In the genomic region with DNA sequence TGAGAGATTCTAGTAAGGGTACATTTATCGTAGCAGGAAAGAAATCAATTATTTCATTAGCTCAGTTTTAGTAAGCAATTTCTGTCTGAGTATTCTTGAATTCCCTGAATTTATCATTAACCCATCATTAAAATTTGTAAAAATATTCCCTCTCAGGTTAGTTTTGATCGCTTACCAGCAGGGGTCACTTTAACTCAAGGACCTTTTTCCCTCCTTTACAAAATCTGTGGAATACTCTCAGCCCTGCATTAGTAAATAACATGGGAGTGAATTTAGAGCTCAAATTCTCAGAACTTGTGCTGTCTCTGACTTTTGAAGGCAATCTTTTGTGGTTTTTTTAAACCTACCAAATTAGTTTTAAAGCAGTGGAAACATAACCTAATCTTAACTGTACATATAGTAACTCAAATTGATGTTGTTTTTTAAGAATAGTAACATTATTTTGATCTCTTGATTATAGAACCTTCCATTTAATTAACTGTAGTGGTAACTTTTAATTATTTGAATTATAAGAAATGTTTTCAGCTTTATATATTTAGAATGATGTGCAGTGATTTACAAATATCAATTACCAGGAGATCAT, we compare ENCODE assay signal across 1 cellular context.
TF ChIP-seq lines count a peak whose summit lies in the region.

No MANE protein-coding gene starts in this region.

TF ChIP-seq in endothelial cell of umbilical vein, 7 proteins besides CTCF, POLR2A, EP300 and RAD21 (continued from another document):
- TF ChIP-seq MAX (IDR thresholded peaks at IDR 0.05; ENCODE audit: insufficient read depth, insufficient read length) = no peak
